ENCODE assay signal across 8 cellular contexts in genomic region chr22:31211862-31212730, GRCh38. TPM values are rescaled to one million over a fixed set of nuclear protein-coding genes. Genes with fewer than 3 reads are reported as not detected.
DNase-seq lines count a peak whose midpoint lies in the region; ATAC-seq and TF ChIP-seq lines count a peak whose summit lies in the region.

TSS of gene LIMK2 (plus strand) at chr22:31212298. CDS start at chr22:31212409, 111 bp downstream.

- H3K9me3 ChIP-seq in T-helper 17 cell (ENCODE audit: control insufficient read depth, low read length, poor library complexity, severe bottlenecking), result no peaks in the 10 kb centered on the region
- H3K9me3 ChIP-seq in psoas muscle, result no peaks in the 10 kb centered on the region

- H3K27me3 Mint-ChIP-seq in T-helper 17 cell, result no peaks in the 10 kb centered on the region

- peak; percentile 62 to 78 for DNase-seq in NCI-H187 (lab: John Stamatoyannopoulos, UW)
- DNase-seq in T-helper 17 cell, result peak; percentile 99 to 100 (median 99)
- DNase-seq in amygdala (lab: John Stamatoyannopoulos, UW), result peak in 55 of 56 donors; percentile 15 to 93 (median 75)
- DNase-seq in left ventricle myocardium superior, result peak; percentile 99
- peak; percentile 96 to 97 for DNase-seq in psoas muscle

- H3K4me1 Mint-ChIP-seq in T-helper 17 cell, result peaks cover 44% of the 10 kb centered on the region

- peaks cover 0 to 7% of the 10 kb centered on the region in 2 donors for H3K36me3 ChIP-seq in psoas muscle (ENCODE audit: insufficient read depth in 1 of 2, low read depth in 1 of 2)
- no peaks in the 10 kb centered on the region for H3K36me3 ChIP-seq in urinary bladder (ENCODE audit: insufficient read depth)

- peak within 1 kb of the TSS; percentile 91 for H3K4me3 Mint-ChIP-seq in T-helper 17 cell

- peak; percentile 79 for TF ChIP-seq CTCF in psoas muscle (IDR thresholded peaks at IDR 0.05)

- peak within 1 kb of the TSS; percentile 96 for H3K4me3 ChIP-seq in psoas muscle
- H3K4me3 ChIP-seq in urinary bladder (ENCODE audit: low read depth, low read length), result peak within 1 kb of the TSS; percentile 79

- peak within 1 kb of the TSS; percentile 85 for H3K27ac ChIP-seq in psoas muscle
- peak within 1 kb of the TSS; percentile 64 for H3K27ac ChIP-seq in urinary bladder (ENCODE audit: low read depth)

- ATAC-seq in GM18498 (IDR thresholded peaks at IDR 0.05; ENCODE audit: unreplicated experiment) (peak; percentile 91), HG02938 (IDR thresholded peaks at IDR 0.05; ENCODE audit: unreplicated experiment) (peak; percentile 64), T-helper 17 cell (peak; percentile 99), left ventricle myocardium superior (peak; percentile 95), psoas muscle (peak; percentile 94 to 97 (median 96))

- H3K36me3 Mint-ChIP-seq in T-helper 17 cell (ENCODE audit: low read depth), result no peaks in the 10 kb centered on the region

- WGBS in psoas muscle, 3 donors, result 0 to 1% (median 0%) methylated on average over 54 to 64 of the region's 64 CpGs
- under 1% methylated on average over 64 of the region's 64 CpGs for WGBS in urinary bladder

- H3K27me3 ChIP-seq in psoas muscle (ENCODE audit: insufficient read depth in 3 of 3, low read length in 2 of 3), result no peaks in the 10 kb centered on the region

- H3K4me1 ChIP-seq in psoas muscle (peaks cover 15% of the 10 kb centered on the region), urinary bladder (ENCODE audit: insufficient read depth) (peaks cover 2% of the 10 kb centered on the region)

- peak within 1 kb of the TSS; percentile 88 for H3K27ac Mint-ChIP-seq in T-helper 17 cell

- intact Hi-C loops in left ventricle myocardium superior (cut with micrococcal nuclease) (loop anchor here (10.0 kb wide), 1 partner anchor 63 kb away; no protein-coding TSS in a partner anchor), psoas muscle (cut with DNase I) (loop anchor here (2.0 to 5.0 kb wide), 3 partner anchors 19 to 60 kb away; partner anchors contain the start of gene RNF185 (in 2 of the 2))

RNA-seq across cellular contexts. Expression of gene LIMK2, which starts in this region (rescaled TPM):
- total RNA-seq in T-helper 17 cell, result 10 to 100 TPM; 20.7 to 25.3 TPM
- total RNA-seq in left ventricle myocardium superior, result 8.6 TPM
- total RNA-seq in psoas muscle, result 10 to 100 TPM; 12.5 to 73.5 (median 41.1) TPM
- polyA plus RNA-seq in psoas muscle, result 1 to 10 TPM; 4.0 to 4.8 (median 4.5) TPM
- total RNA-seq in urinary bladder, result 31.5 TPM
- polyA plus RNA-seq in urinary bladder, result 16.3 TPM

Comparison
In these comparisons a context has a peak if more than half of its experiments do, and no peak if none do; other contexts are left out.
1. Peak in every context shown above with its lines: DNase-seq, ATAC-seq, H3K4me3 ChIP-seq and H3K27ac ChIP-seq.